In genomic region chr5:84435861-84436346, GRCh38 we compare ENCODE assay signal across 5 cellular contexts. TPM values are rescaled to one million over a fixed set of nuclear protein-coding genes. Genes with fewer than 3 reads are reported as not detected.
"Had no signal": no experiment of that assay in that cellular context is flagged by ENCODE, and none has a peak within 500 bp of the region (broad histone marks: within the 10 kb centered on the region; RNA-seq: fewer than 3 reads in every experiment).

No MANE protein-coding gene starts in this region.

RNA-seq across cellular contexts. Expression of gene EDIL3, which starts 51.2 kb away (rescaled TPM):
- total RNA-seq: activated B cell treated with CpG ODN at 0.5 μM for 24 hours; activated CD4-positive, alpha-beta memory T cell treated with anti-CD3 and anti-CD28 coated beads for 36 hours; activated naive CD4-positive, alpha-beta T cell treated with anti-CD3 and anti-CD28 coated beads, Interleukin-2, amount 50 U/mL, for 72 hours; activated T-helper 1 cell treated with anti-CD3 and anti-CD28 coated beads, Interleukin-12 subunit alpha, Interleukin-12 subunit beta, Interleukin-2, Interleukin-4 antibody, amounts not matched to agents 30 ng/mL and 10 ng/mL and 1 ng/mL, durations not matched to agents 14 hours and 24 hours and 36 hours; natural killer cell treated with Interleukin-12 subunit alpha and Interleukin-12 subunit beta and Interleukin-15 and Interleukin-18, amount 100 ng/mL, for 72 hours had no signal
